ENCODE assay signal across 8 cellular contexts in the genomic region with DNA sequence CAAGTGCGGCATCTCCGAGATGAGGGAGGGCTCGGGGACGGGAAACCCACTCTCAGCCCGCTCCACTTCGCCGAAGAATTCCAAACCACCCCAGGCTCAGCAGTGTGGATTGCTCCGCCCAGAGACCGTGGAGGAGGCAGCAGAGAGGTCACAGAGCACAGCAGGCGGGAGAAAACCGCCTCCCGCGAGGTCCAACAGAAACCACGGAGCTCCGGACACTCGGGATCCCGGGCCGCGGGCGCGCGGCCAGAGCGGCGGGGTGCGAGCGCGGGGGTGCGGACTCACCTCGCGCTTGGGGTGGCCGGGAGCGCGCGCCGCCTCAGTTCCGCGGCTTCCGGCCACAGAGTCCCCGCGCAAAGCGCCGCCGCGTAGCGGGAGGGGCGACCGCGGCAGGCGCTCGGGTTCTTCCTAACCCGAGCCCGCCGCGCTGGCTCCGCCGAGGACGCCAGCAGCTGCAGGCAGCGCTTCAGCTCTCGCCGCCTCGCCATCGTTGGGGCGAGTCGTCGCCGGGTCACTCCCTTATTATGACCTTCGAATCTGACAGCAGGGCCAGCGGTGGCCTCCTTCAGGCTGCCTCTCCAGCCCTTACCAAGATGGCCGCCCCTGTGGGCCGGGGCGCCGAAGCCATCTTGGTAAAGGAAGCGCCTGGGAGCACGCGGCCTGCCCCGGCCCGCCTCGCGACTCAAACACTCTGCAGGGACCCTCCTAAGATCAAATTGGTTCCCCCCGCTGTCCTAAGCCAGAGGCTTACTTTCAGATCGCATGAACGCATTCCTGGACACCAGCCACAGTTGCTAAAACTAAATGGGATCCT. TPM values are rescaled to one million over a fixed set of nuclear protein-coding genes. Genes with fewer than 3 reads are reported as not detected.
DNase-seq lines count a peak whose midpoint lies in the region; ATAC-seq and TF ChIP-seq lines count a peak whose summit lies in the region.

NAPEPLD (minus strand) TSS at position 106 of the 814 bp plus-strand sequence. CDS start 20,323 bp downstream, outside the sequence.

- no peaks in the 10 kb centered on the region for H3K27me3 ChIP-seq in Caco-2 (replicated peaks; ENCODE audit: control insufficient read depth, insufficient read depth, low read length)
- no peaks in the 10 kb centered on the region for H3K27me3 ChIP-seq in endodermal cell (ENCODE audit: control insufficient read depth, insufficient read depth, low read length, poor library complexity, severe bottlenecking)

- peak; percentile 88 for ATAC-seq in GM21360 (IDR thresholded peaks at IDR 0.05; ENCODE audit: unreplicated experiment)

- H3K9me3 ChIP-seq in Caco-2 = no peaks in the 10 kb centered on the region
- no peaks in the 10 kb centered on the region for H3K9me3 ChIP-seq in endodermal cell (ENCODE audit: control insufficient read depth, low read length)

- peak; percentile 88 to 91 for DNase-seq in Caco-2
- peak; percentile 93 for DNase-seq in HT-29 (ENCODE audit: low spot score)
- DNase-seq in NOMO-1 treated with DMSO at 0.1 percent for 48 hours (lab: John Stamatoyannopoulos, UW; ENCODE audit: unreplicated experiment) = peak; percentile 29
- peak; percentile 28 for DNase-seq in activated CD8-positive, alpha-beta memory T cell treated with anti-CD3 and anti-CD28 coated beads, Interleukin-2, amount 50 U/mL, for 1 hour (ENCODE audit: extremely low read depth)
- peak; percentile 91 for DNase-seq in endodermal cell
- DNase-seq in midbrain (lab: John Stamatoyannopoulos, UW) = peak; percentile 93
- DNase-seq in stimulated activated CD8-positive, alpha-beta memory T cell treated with anti-CD3 and anti-CD28 coated beads, Interleukin-15, amount 100 ng/mL, for 4 hours (ENCODE audit: low read depth in 2 of 2) = peak; percentile 36 to 51

- POLR2A ChIA-PET in Caco-2 (lab: Charles Lee) = interaction anchor here (0.5 to 1.8 kb wide), 3 partner anchors 74 to 1051 kb away, joined by 3 to 21 read pairs (median 5); partner anchors contain the start of genes ARMC10 and FBXL13

- TF ChIP-seq CTCF in Caco-2 (IDR thresholded peaks at IDR 0.05; ENCODE audit: insufficient read depth in 1 of 2, low read depth in 1 of 2, low read length in 1 of 2, severe bottlenecking in 1 of 2, unreplicated experiment in 1 of 2) (no peak), endodermal cell (conservative IDR thresholded peaks at IDR 0.05) (no peak)

- H3K9ac ChIP-seq in endodermal cell (ENCODE audit: extremely low read depth, low read length, poor library complexity, severe bottlenecking) = peak within 1 kb of the TSS; percentile 82

- H3K27ac Mint-ChIP-seq in Caco-2 (ENCODE audit: unreplicated experiment) (peak within 1 kb of the TSS; percentile 97), endodermal cell (peak within 1 kb of the TSS; percentile 98)

- intact Hi-C loops in Caco-2 (cut with micrococcal nuclease; ENCODE audit: unreplicated experiment) = loop anchor here (5.0 kb wide), 1 partner anchor 72 kb away; the partner anchor contains the start of gene ARMC10

- CTCF ChIA-PET in Caco-2 (lab: Charles Lee) = interaction anchor here (0.7 to 1.0 kb wide), 2 partner anchors 74 to 87 kb away, joined by 4 read pairs; partner anchors contain the start of genes ARMC10 and FBXL13

- H3K9me3 Mint-ChIP-seq in Caco-2 (ENCODE audit: unreplicated experiment) (no peaks in the 10 kb centered on the region), endodermal cell (no peaks in the 10 kb centered on the region)

- no peaks in the 10 kb centered on the region for H3K36me3 ChIP-seq in Caco-2 (ENCODE audit: control insufficient read depth, insufficient read depth, low read length)
- no peaks in the 10 kb centered on the region for H3K36me3 ChIP-seq in endodermal cell (ENCODE audit: control insufficient read depth, insufficient read depth, low read length)

- H3K4me3 Mint-ChIP-seq in Caco-2 (ENCODE audit: unreplicated experiment) (peak within 1 kb of the TSS; percentile 99), endodermal cell (peak within 1 kb of the TSS; percentile 90)

- no TSS peak for BruUV-seq in Caco-2 (replicated peaks; lab: Mats Ljungman, UMichigan)

- peaks cover 31% of the 10 kb centered on the region for H3K4me1 ChIP-seq in Caco-2
- H3K4me1 ChIP-seq in endodermal cell (ENCODE audit: control insufficient read depth, insufficient read depth, low read length) = peaks cover 4% of the 10 kb centered on the region

- WGBS in endodermal cell (ENCODE audit: insufficient coverage in 1 of 2, insufficient read length in 1 of 2), 2 experiments = 3 to 26% methylated on average over 10 to 82 of the region's 82 CpGs

- H3K4me3 ChIP-seq in Caco-2 (ENCODE audit: low read depth, low read length) (peak within 1 kb of the TSS; percentile 76), endodermal cell (ENCODE audit: low read length) (peak within 1 kb of the TSS; percentile 98)

- H3K4me1 Mint-ChIP-seq in Caco-2 (ENCODE audit: low read depth, unreplicated experiment) (peaks cover 33% of the 10 kb centered on the region), endodermal cell (peaks cover 44% of the 10 kb centered on the region)

- H3K36me3 Mint-ChIP-seq in Caco-2 (ENCODE audit: insufficient read depth, unreplicated experiment) (peaks cover 33% of the 10 kb centered on the region), endodermal cell (ENCODE audit: low read depth) (peaks cover 3% of the 10 kb centered on the region)

- peak within 1 kb of the TSS; percentile 93 for H3K27ac ChIP-seq in endodermal cell (ENCODE audit: low read depth, low read length)

- H3K27me3 Mint-ChIP-seq in Caco-2 (ENCODE audit: insufficient read depth, unreplicated experiment) (no peaks in the 10 kb centered on the region), endodermal cell (ENCODE audit: insufficient read depth) (no peaks in the 10 kb centered on the region)

RNA-seq across cellular contexts. Expression of gene NAPEPLD, which starts in this region (rescaled TPM):
- total RNA-seq in Caco-2 (2022) = 16.9 and 18.9 TPM in 2 replicates
- total RNA-seq in HT-29 (2014; rRNA removed; shearing (Covaris generic)) = 4.8 and 6.9 TPM in 2 replicates
- total RNA-seq in endodermal cell = 10 to 100 TPM; 13.2 to 14.1 TPM
- 9.9 TPM for polyA plus RNA-seq in endodermal cell (2013, experiment 1 of 2)
- polyA plus RNA-seq in endodermal cell (2013, experiment 2 of 2) = 8.5 TPM

Comparison
In these comparisons a context has a peak if more than half of its experiments do, and no peak if none do; other contexts are left out.
1. Peak in every context shown above with its lines: DNase-seq, ATAC-seq, H3K4me3 ChIP-seq and H3K27ac ChIP-seq.
2. DNase-seq: peak in every context shown above with its lines; median percentile 93 in HT-29; 93 in midbrain; 91 in endodermal cell; 90 in Caco-2; 44 in stimulated activated CD8-positive, alpha-beta memory T cell treated with anti-CD3 and anti-CD28 coated beads, Interleukin-15, amount 100 ng/mL, for 4 hours; 29 in NOMO-1 treated with DMSO at 0.1 percent for 48 hours; 28 in activated CD8-positive, alpha-beta memory T cell treated with anti-CD3 and anti-CD28 coated beads, Interleukin-2, amount 50 U/mL, for 1 hour.